ENCODE assay signal across 38 cellular contexts in the genomic region with DNA sequence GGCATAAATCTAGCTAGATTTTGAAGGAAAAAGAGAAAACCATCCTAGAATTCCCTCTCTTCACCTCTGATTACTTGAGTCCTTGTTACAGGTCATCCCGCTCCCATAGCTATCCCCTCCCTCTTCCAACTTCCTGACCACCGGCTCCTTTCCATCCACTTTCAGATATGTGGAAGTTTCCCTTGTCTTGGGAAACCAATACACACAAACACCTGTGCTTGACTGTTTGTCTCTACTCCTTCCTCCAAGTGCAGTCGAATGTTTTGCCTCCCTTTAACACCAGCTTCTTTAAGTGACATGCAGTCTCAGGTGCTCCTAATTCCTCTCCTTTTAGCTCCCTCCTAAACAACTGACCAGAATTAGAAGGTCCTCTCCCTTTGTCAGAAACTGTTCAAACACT.
"Had no signal": no experiment of that assay in that cellular context is flagged by ENCODE, and none has a peak within 500 bp of the region (broad histone marks: within the 10 kb centered on the region; RNA-seq: fewer than 3 reads in every experiment).

No MANE protein-coding gene starts in this region.

- FAIRE-seq: astrocyte, TTC549 had no signal

- H3K4me3 Mint-ChIP-seq: activated B cell treated with CpG ODN at 0.5 μM for 24 hours; activated CD4-positive, alpha-beta memory T cell treated with anti-CD3 and anti-CD28 coated beads for 36 hours; activated CD4-positive, alpha-beta T cell treated with anti-CD3 and anti-CD28 coated beads, Interleukin-2, amount 10 ng/mL, durations not matched to agents 24 days and 14 days; activated CD8-positive, alpha-beta T cell treated with anti-CD3 and anti-CD28 coated beads for 36 hours; activated naive CD4-positive, alpha-beta T cell treated with anti-CD3 and anti-CD28 coated beads for 36 hours; activated naive CD8-positive, alpha-beta T cell treated with anti-CD3 and anti-CD28 coated beads for 36 hours; activated T-cell treated with anti-CD3 and anti-CD28 coated beads, Interleukin-2, amount 50 U/mL, for 4 hours; activated T-cell treated with anti-CD3 and anti-CD28 coated beads, Interleukin-2, amount 50 U/mL, for 72 hours; activated T-helper 1 cell treated with anti-CD3 and anti-CD28 coated beads, Interleukin-12 subunit alpha, Interleukin-12 subunit beta, Interleukin-2, Interleukin-4 antibody, amounts not matched to agents 30 ng/mL and 10 ng/mL and 1 ng/mL, durations not matched to agents 14 hours and 24 hours and 36 hours; activated T-helper 17 cell treated with anti-CD3 and anti-CD28 coated beads, Interleukin-2, amount 50 U/mL, for 72 hours; brain; central memory CD8-positive, alpha-beta T cell; T-helper 1 cell treated with Interleukin-12 subunit alpha and Interleukin-12 subunit beta and Interleukin-4 antibody, amounts not matched to agents 30 μg/mL and 1 μg/mL, for 36 hours; T-helper 2 cell treated with Interferon-gamma antibody and Interleukin-4, amounts not matched to agents 5 μg/mL and 100 μg/mL, for 36 hours had no signal

- H3K27me3 ChIP-seq: adrenal gland had no signal

- H3K27me3 Mint-ChIP-seq: activated naive CD8-positive, alpha-beta T cell treated with anti-CD3 and anti-CD28 coated beads for 36 hours had no signal

- H3K36me3 ChIP-seq: adrenal gland, cardiac muscle cell had no signal

- H3K27ac Mint-ChIP-seq: activated B cell treated with CpG ODN at 0.5 μM for 24 hours; activated CD4-positive, alpha-beta memory T cell treated with anti-CD3 and anti-CD28 coated beads for 36 hours; activated CD4-positive, alpha-beta T cell treated with anti-CD3 and anti-CD28 coated beads, Interleukin-2, amount 10 ng/mL, durations not matched to agents 24 days and 14 days; activated CD8-positive, alpha-beta T cell treated with anti-CD3 and anti-CD28 coated beads for 36 hours; activated naive CD4-positive, alpha-beta T cell treated with anti-CD3 and anti-CD28 coated beads for 36 hours; activated naive CD4-positive, alpha-beta T cell treated with anti-CD3 and anti-CD28 coated beads, Interleukin-2, amount 50 U/mL, for 72 hours; activated naive CD8-positive, alpha-beta T cell treated with anti-CD3 and anti-CD28 coated beads for 36 hours; activated T-cell treated with anti-CD3 and anti-CD28 coated beads, Interleukin-2, amount 50 U/mL, for 72 hours; activated T-helper 1 cell treated with anti-CD3 and anti-CD28 coated beads, Interleukin-12 subunit alpha, Interleukin-12 subunit beta, Interleukin-2, Interleukin-4 antibody, amounts not matched to agents 30 ng/mL and 10 ng/mL and 1 ng/mL, durations not matched to agents 14 hours and 24 hours and 36 hours; activated T-helper 17 cell treated with anti-CD3 and anti-CD28 coated beads, Interleukin-2, amount 50 U/mL, for 72 hours; brain; T-helper 1 cell treated with Interleukin-12 subunit alpha and Interleukin-12 subunit beta and Interleukin-4 antibody, amounts not matched to agents 30 μg/mL and 1 μg/mL, for 36 hours; T-helper 2 cell treated with Interferon-gamma antibody and Interleukin-4, amounts not matched to agents 5 μg/mL and 100 μg/mL, for 36 hours had no signal

- H3K9me3 ChIP-seq: adrenal gland had no signal

- H3K4me3 ChIP-seq: adrenal gland, cardiac muscle cell had no signal

- ATAC-seq: activated CD8-positive, alpha-beta T cell treated with anti-CD3 and anti-CD28 coated beads for 36 hours; activated naive CD4-positive, alpha-beta T cell treated with anti-CD3 and anti-CD28 coated beads, Interleukin-2, amount 50 U/mL, for 72 hours; activated T-cell treated with anti-CD3 and anti-CD28 coated beads, Interleukin-2, amount 50 U/mL, for 4 hours; activated T-cell treated with anti-CD3 and anti-CD28 coated beads, Interleukin-2, amount 50 U/mL, for 72 hours; activated T-helper 17 cell treated with anti-CD3 and anti-CD28 coated beads, Interleukin-2, amount 50 U/mL, for 72 hours had no signal

- H3K4me1 Mint-ChIP-seq: activated CD4-positive, alpha-beta T cell treated with anti-CD3 and anti-CD28 coated beads, Interleukin-2, amount 10 ng/mL, durations not matched to agents 24 days and 14 days; activated naive CD8-positive, alpha-beta T cell treated with anti-CD3 and anti-CD28 coated beads for 36 hours; activated T-helper 17 cell treated with anti-CD3 and anti-CD28 coated beads, Interleukin-2, amount 50 U/mL, for 72 hours; central memory CD8-positive, alpha-beta T cell had no signal

- H3K27ac ChIP-seq: adrenal gland, cardiac muscle cell, VCaP had no signal

- DNase-seq: activated B cell treated with CpG ODN at 0.5 μM for 24 hours; activated CD4-positive, alpha-beta memory T cell treated with anti-CD3 and anti-CD28 coated beads for 36 hours; activated CD4-positive, alpha-beta T cell treated with anti-CD3 and anti-CD28 coated beads for 4 hours; activated CD4-positive, alpha-beta T cell treated with anti-CD3 and anti-CD28 coated beads, Interleukin-2, amount 10 ng/mL, durations not matched to agents 24 days and 14 days; activated CD4-positive, alpha-beta T cell treated with anti-CD3 and anti-CD28 coated beads, Interleukin-2, amount 50 U/mL, for 1 hour; activated CD4-positive, alpha-beta T cell treated with anti-CD3 and anti-CD28 coated beads, Interleukin-2, amount 50 U/mL, for 4 hours; activated CD4-positive, CD25-positive, alpha-beta regulatory T cell treated with anti-CD3 and anti-CD28 coated beads, Interleukin-2, amount 50 U/mL, for 72 hours; activated CD8-positive, alpha-beta memory T cell treated with anti-CD3 and anti-CD28 coated beads, Interleukin-2, amount 50 U/mL, for 4 hours; activated CD8-positive, alpha-beta T cell treated with anti-CD3 and anti-CD28 coated beads for 36 hours; activated effector memory CD4-positive, alpha-beta T cell treated with anti-CD3 and anti-CD28 coated beads, Interleukin-2, amount 50 U/mL, for 16 hours; activated gamma-delta T cell treated with Interleukin-2 at 50 U/mL for 16 hours; activated naive CD4-positive, alpha-beta T cell; activated naive CD4-positive, alpha-beta T cell treated with anti-CD3 and anti-CD28 coated beads for 36 hours; activated naive CD4-positive, alpha-beta T cell treated with anti-CD3 and anti-CD28 coated beads, Interleukin-2, amount 50 U/mL, for 16 hours; activated naive CD8-positive, alpha-beta T cell treated with anti-CD3 and anti-CD28 coated beads for 36 hours; activated T-cell treated with anti-CD3 and anti-CD28 coated beads for 4 hours; activated T-cell treated with anti-CD3 and anti-CD28 coated beads, Interleukin-2, amount 50 U/mL, for 1 hour; activated T-cell treated with anti-CD3 and anti-CD28 coated beads, Interleukin-2, amount 50 U/mL, for 4 hours; activated T-cell treated with anti-CD3 and anti-CD28 coated beads, Interleukin-2, amount 50 U/mL, for 72 hours; adrenal gland; amniotic stem cell; aorta; caudate nucleus; cerebellar nuclear complex; T-helper 1 cell; T-helper 2 cell; T-helper 9 cell had no signal

- H3K36me3 Mint-ChIP-seq: activated CD4-positive, alpha-beta memory T cell treated with anti-CD3 and anti-CD28 coated beads for 36 hours; activated naive CD4-positive, alpha-beta T cell treated with anti-CD3 and anti-CD28 coated beads, Interleukin-2, amount 50 U/mL, for 72 hours; activated naive CD8-positive, alpha-beta T cell treated with anti-CD3 and anti-CD28 coated beads for 36 hours; brain had no signal

- H3K9me3 Mint-ChIP-seq: activated B cell treated with CpG ODN at 0.5 μM for 24 hours; activated CD4-positive, alpha-beta memory T cell treated with anti-CD3 and anti-CD28 coated beads for 36 hours; activated CD4-positive, alpha-beta T cell treated with anti-CD3 and anti-CD28 coated beads, Interleukin-2, amount 10 ng/mL, durations not matched to agents 24 days and 14 days; activated CD8-positive, alpha-beta T cell treated with anti-CD3 and anti-CD28 coated beads for 36 hours; activated naive CD4-positive, alpha-beta T cell treated with anti-CD3 and anti-CD28 coated beads for 36 hours; activated naive CD4-positive, alpha-beta T cell treated with anti-CD3 and anti-CD28 coated beads, Interleukin-2, amount 50 U/mL, for 72 hours; activated naive CD8-positive, alpha-beta T cell treated with anti-CD3 and anti-CD28 coated beads for 36 hours; activated T-cell treated with anti-CD3 and anti-CD28 coated beads, Interleukin-2, amount 50 U/mL, for 4 hours; activated T-cell treated with anti-CD3 and anti-CD28 coated beads, Interleukin-2, amount 50 U/mL, for 72 hours; activated T-helper 1 cell treated with anti-CD3 and anti-CD28 coated beads, Interleukin-12 subunit alpha, Interleukin-12 subunit beta, Interleukin-2, Interleukin-4 antibody, amounts not matched to agents 30 ng/mL and 10 ng/mL and 1 ng/mL, durations not matched to agents 14 hours and 24 hours and 36 hours; activated T-helper 17 cell treated with anti-CD3 and anti-CD28 coated beads, Interleukin-2, amount 50 U/mL, for 72 hours; brain; central memory CD8-positive, alpha-beta T cell; T-helper 1 cell treated with Interleukin-12 subunit alpha and Interleukin-12 subunit beta and Interleukin-4 antibody, amounts not matched to agents 30 μg/mL and 1 μg/mL, for 36 hours; T-helper 2 cell treated with Interferon-gamma antibody and Interleukin-4, amounts not matched to agents 5 μg/mL and 100 μg/mL, for 36 hours had no signal
